7 cellular contexts compared by ENCODE assay signal in genomic region chr18:76922107-76922506, GRCh38.
DNase-seq lines count a peak whose midpoint lies in the region; ATAC-seq, FAIRE-seq and TF ChIP-seq lines count a peak whose summit lies in the region.

No MANE protein-coding gene starts in this region.

- H3F3A ChIP-seq in GM23338 (replicated peaks; ENCODE audit: low read depth): no peaks in the 10 kb centered on the region

- no peak for TF ChIP-seq POLR2A in body of pancreas (IDR thresholded peaks at IDR 0.05)

- H3K9ac ChIP-seq in keratinocyte (ENCODE audit: control insufficient read depth, extremely low read depth, insufficient read depth, low read length): no peak overlapping the region

- H3K9me2 ChIP-seq in GM23338 (ENCODE audit: insufficient read depth): no peaks in the 10 kb centered on the region

- H3K27me3 Mint-ChIP-seq in GM23338 (ENCODE audit: insufficient read depth, low read depth, poor library complexity) (peaks cover 4% of the 10 kb centered on the region), T-cell (no peaks in the 10 kb centered on the region)

- ATAC-seq in GM23338 (peak; percentile 100), T-cell (replicated peaks in 1 of 4) (peak; percentile 95 to 100 (median 100)), body of pancreas (no peak)

- 43 to 70% methylated on average over 10 of the region's 10 CpGs for WGBS in body of pancreas, 2 donors

- H3K4me1 Mint-ChIP-seq in GM23338: no peaks in the 10 kb centered on the region
- H3K4me1 Mint-ChIP-seq in T-cell: peaks cover 8 to 13% (median 13%) of the 10 kb centered on the region in 3 donors

- no peaks in the 10 kb centered on the region for H3K9me3 ChIP-seq in body of pancreas
- H3K9me3 ChIP-seq in keratinocyte (ENCODE audit: control insufficient read depth, low read depth, low read length): no peaks in the 10 kb centered on the region

- POLR2A ChIA-PET in T-cell (lab: Charles Lee): interaction anchor here in 1 of 2 donors (0.6 to 0.7 kb wide), 2 partner anchors 136 to 286 kb away, joined by 3 to 4 read pairs; no protein-coding TSS in a partner anchor

- H3K36me3 ChIP-seq in GM23338 (ENCODE audit: insufficient read depth) (0 out of 2 replicates have a peak, but pooled peaks cover 4% of the 10 kb centered on the region), body of pancreas (replicated peaks in 1 of 2; ENCODE audit: insufficient read depth in 1 of 2, low read depth in 2 of 2) (peaks cover 7 to 21% of the 10 kb centered on the region in 2 donors), keratinocyte (ENCODE audit: control insufficient read depth in 2 of 2, extremely low read depth in 1 of 2, insufficient read depth in 2 of 2, low read length in 2 of 2) (peaks cover 13 to 32% of the 10 kb centered on the region in 2 experiments)

- H3K27ac Mint-ChIP-seq in GM23338: no peak overlapping the region
- H3K27ac Mint-ChIP-seq in T-cell: peak overlapping the region; percentile 39 to 46

- H3K4me3 Mint-ChIP-seq in GM23338 (no peak overlapping the region), T-cell (no peak overlapping the region)

- H3K27me3 ChIP-seq in GM23338 (ENCODE audit: insufficient read depth): no peaks in the 10 kb centered on the region
- H3K27me3 ChIP-seq in body of pancreas: no peaks in the 10 kb centered on the region
- H3K27me3 ChIP-seq in keratinocyte (ENCODE audit: control insufficient read depth, extremely low read depth, insufficient read depth, low read length): no peaks in the 10 kb centered on the region

- no peak for FAIRE-seq in keratinocyte (lab: Jason Lieb, UNC)

- H3K4me1 ChIP-seq in GM23338 (ENCODE audit: insufficient read depth) (no peaks in the 10 kb centered on the region), body of pancreas (no peaks in the 10 kb centered on the region), keratinocyte (ENCODE audit: control insufficient read depth, extremely low read depth, insufficient read depth, low read length) (no peaks in the 10 kb centered on the region)

- H3K36me3 Mint-ChIP-seq in GM23338 (ENCODE audit: low read depth) (peaks cover 30% of the 10 kb centered on the region), T-cell (peaks cover 68% of the 10 kb centered on the region)

- H3K9me3 Mint-ChIP-seq in GM23338 (no peaks in the 10 kb centered on the region), T-cell (no peaks in the 10 kb centered on the region)

- H4K20me1 ChIP-seq in GM23338 (replicated peaks; ENCODE audit: insufficient read depth) (no peaks in the 10 kb centered on the region), keratinocyte (ENCODE audit: control insufficient read depth, extremely low read depth, insufficient read depth, low read length) (no peaks in the 10 kb centered on the region)

- intact Hi-C loops in body of pancreas (cut with DNase I): no loop called here

- H3K9me1 ChIP-seq in keratinocyte (ENCODE audit: control insufficient read depth, extremely low read depth, insufficient read depth, low read length): no peaks in the 10 kb centered on the region

- TF ChIP-seq CTCF in GM12873 (IDR thresholded peaks at IDR 0.05; ENCODE audit: insufficient read depth, low read depth, low read length, missing control alignments) (peak; percentile 86), GM23338 (conservative IDR thresholded peaks at IDR 0.05; ENCODE audit: low read depth in 2 of 2) (peak; percentile 71 to 85), body of pancreas (IDR thresholded peaks at IDR 0.05) (peak in 4 of 7 experiments; percentile 28 to 49 (median 38)), keratinocyte (optimal IDR thresholded peaks at IDR 0.05 in 1 of 3, IDR thresholded peaks at IDR 0.05 in 1 of 3, conservative IDR thresholded peaks at IDR 0.05 in 1 of 3; ENCODE audit: extremely low read depth in 1 of 3, insufficient read depth in 2 of 3, low read length in 3 of 3) (peak in 2 of 3 experiments; percentile 37 to 41)

- H3K4me2 ChIP-seq in GM23338 (no peak overlapping the region), keratinocyte (ENCODE audit: control insufficient read depth, extremely low read depth, insufficient read depth, low read depth, low read length) (no peak overlapping the region)

- H2AFZ ChIP-seq in GM23338 (no peak overlapping the region), keratinocyte (ENCODE audit: control insufficient read depth, low read length) (no peak overlapping the region)

- CTCF ChIA-PET in T-cell (lab: Charles Lee): interaction anchor here (0.5 to 1.8 kb wide), 14 partner anchors 16 to 715 kb away, joined by 3 to 10 read pairs (median 3); no protein-coding TSS in a partner anchor

- H3K79me2 ChIP-seq in GM23338 (replicated peaks; ENCODE audit: insufficient read depth): no peaks in the 10 kb centered on the region
- H3K79me2 ChIP-seq in keratinocyte (ENCODE audit: control insufficient read depth, insufficient read depth, low read length): no peaks in the 10 kb centered on the region

- no peak overlapping the region for H3K4me3 ChIP-seq in GM23338
- H3K4me3 ChIP-seq in body of pancreas: no peak overlapping the region
- H3K4me3 ChIP-seq in keratinocyte (ENCODE audit: control insufficient read depth in 2 of 3, extremely low read depth in 1 of 3, insufficient read depth in 2 of 3, low read depth in 1 of 3, low read length in 3 of 3): no peak overlapping the region

- DNase-seq in GM23338 (ENCODE audit: low spot score) (peak; percentile 83), Kasumi-1 (lab: John Stamatoyannopoulos, UW) (peak; percentile 69 to 75), T-cell (peak; percentile 21 to 67 (median 48)), body of pancreas (peak in 3 of 4 donors; percentile 24 to 44 (median 42)), keratinocyte (ENCODE audit: low read depth, low spot score) (no peak)
- DNase-seq in stimulated activated CD4-positive, alpha-beta T cell treated with anti-CD3 and anti-CD28 coated beads, Interleukin-2, amount 100 ng/mL, for 48 hours: peak; percentile 15 to 32

- H3K27ac ChIP-seq in GM23338 (ENCODE audit: low read depth): peak overlapping the region; percentile 46; the same call in 1 of the 2 replicates
- H3K27ac ChIP-seq in body of pancreas: no peak overlapping the region
- no peak overlapping the region for H3K27ac ChIP-seq in keratinocyte (ENCODE audit: control insufficient read depth, insufficient read depth, low read length)

- dilution Hi-C loops in keratinocyte (cut with MboI; ENCODE audit: extremely low pct_ligation_motif_present, low sequenced_read_pairs): no loop called here

TF ChIP-seq in GM23338, 12 proteins besides CTCF, POLR2A, EP300 and RAD21 (continues in another document):
- TF ChIP-seq POLR2AphosphoS5 (IDR thresholded peaks at IDR 0.05; ENCODE audit: low read depth) (no peak), JUNB (IDR thresholded peaks at IDR 0.05; ENCODE audit: unreplicated experiment) (no peak), ZNF114 (CRISPR knock-in tag; IDR thresholded peaks at IDR 0.05) (no peak), CREB1 (CRISPR knock-in tag; IDR thresholded peaks at IDR 0.05; ENCODE audit: low read depth) (no peak)
